ENCODE assay signal across 1 cellular context in genomic region chr2:38945931-38946330, GRCh38.
A peak's percentile ranks its signal among the peaks of the same experiment; 100 is the strongest.
TF ChIP-seq lines count a peak whose summit lies in the region.

No MANE protein-coding gene starts in this region.

TF ChIP-seq in K562, 482 proteins besides CTCF, POLR2A, EP300 and RAD21 (continued from another document):
- TF ChIP-seq HBP1 (CRISPR knock-in tag; IDR thresholded peaks at IDR 0.05) (no peak), SRSF7 (optimal IDR thresholded peaks at IDR 0.05; ENCODE audit: low read depth, low read length) (no peak), YY1 (IDR thresholded peaks at IDR 0.05; ENCODE audit: borderline replicate concordance in 1 of 3, control insufficient read depth in 1 of 3, extremely low read depth in 1 of 3, insufficient read depth in 3 of 3, insufficient read length in 1 of 3, insufficient replicate concordance in 2 of 3, low read depth in 1 of 3, low read length in 2 of 3) (no peak), FOXM1 (IDR thresholded peaks at IDR 0.05; ENCODE audit: low read depth) (0 out of 2 replicates have a peak, but pooled peaks have one; percentile 16), FOXM1 (CRISPR knock-in tag; IDR thresholded peaks at IDR 0.05; ENCODE audit: low read depth) (no peak), POLR3A (IDR thresholded peaks at IDR 0.05; ENCODE audit: borderline replicate concordance, extremely low read depth, insufficient read depth, insufficient read length) (no peak), ZEB2 (IDR thresholded peaks at IDR 0.05) (no peak), ZNF699 (CRISPR knock-in tag; IDR thresholded peaks at IDR 0.05; ENCODE audit: insufficient replicate concordance) (no peak), RNF2 (IDR thresholded peaks at IDR 0.05) (no peak), ZNF263 (CRISPR knock-in tag; IDR thresholded peaks at IDR 0.05; ENCODE audit: borderline replicate concordance) (no peak), CTBP1 (IDR thresholded peaks at IDR 0.05; ENCODE audit: borderline replicate concordance) (peak; percentile 38; the same call in 1 of the 2 replicates), TAF1 (IDR thresholded peaks at IDR 0.05; ENCODE audit: control insufficient read depth, extremely low read depth, insufficient read depth, low read length, severe bottlenecking) (no peak), TEAD4 (IDR thresholded peaks at IDR 0.05; ENCODE audit: low read length) (peak; percentile 89), TEAD4 (CRISPR knock-in tag; IDR thresholded peaks at IDR 0.05; ENCODE audit: borderline replicate concordance) (no peak), ARID1B (IDR thresholded peaks at IDR 0.05) (peak; percentile 69), RBFOX2 (IDR thresholded peaks at IDR 0.05; ENCODE audit: low read depth, low read length) (no peak), PHTF2 (CRISPR knock-in tag; IDR thresholded peaks at IDR 0.05) (no peak), SMAD4 (CRISPR knock-in tag; conservative IDR thresholded peaks at IDR 0.05) (peak; percentile 76), SPI1 (IDR thresholded peaks at IDR 0.05; ENCODE audit: borderline replicate concordance, low read depth, low read length) (peak; percentile 94), L3MBTL2 (IDR thresholded peaks at IDR 0.05) (0 out of 2 replicates have a peak, but pooled peaks have one; percentile 17), PHF21A (IDR thresholded peaks at IDR 0.05; ENCODE audit: borderline replicate concordance, low read depth) (no peak), SMARCA4 (IDR thresholded peaks at IDR 0.05) (peak; percentile 46; the same call in 1 of the 2 replicates), ASH1L (IDR thresholded peaks at IDR 0.05; ENCODE audit: borderline replicate concordance, low read depth, partially characterized antibody) (no peak), LARP7 (IDR thresholded peaks at IDR 0.05) (no peak), ZNF431 (CRISPR knock-in tag; IDR thresholded peaks at IDR 0.05) (no peak), HMG20A (CRISPR knock-in tag; conservative IDR thresholded peaks at IDR 0.05) (no peak), ZNF445 (CRISPR knock-in tag; IDR thresholded peaks at IDR 0.05; ENCODE audit: low read depth) (no peak)
- TF ChIP-seq, protein P1, sequence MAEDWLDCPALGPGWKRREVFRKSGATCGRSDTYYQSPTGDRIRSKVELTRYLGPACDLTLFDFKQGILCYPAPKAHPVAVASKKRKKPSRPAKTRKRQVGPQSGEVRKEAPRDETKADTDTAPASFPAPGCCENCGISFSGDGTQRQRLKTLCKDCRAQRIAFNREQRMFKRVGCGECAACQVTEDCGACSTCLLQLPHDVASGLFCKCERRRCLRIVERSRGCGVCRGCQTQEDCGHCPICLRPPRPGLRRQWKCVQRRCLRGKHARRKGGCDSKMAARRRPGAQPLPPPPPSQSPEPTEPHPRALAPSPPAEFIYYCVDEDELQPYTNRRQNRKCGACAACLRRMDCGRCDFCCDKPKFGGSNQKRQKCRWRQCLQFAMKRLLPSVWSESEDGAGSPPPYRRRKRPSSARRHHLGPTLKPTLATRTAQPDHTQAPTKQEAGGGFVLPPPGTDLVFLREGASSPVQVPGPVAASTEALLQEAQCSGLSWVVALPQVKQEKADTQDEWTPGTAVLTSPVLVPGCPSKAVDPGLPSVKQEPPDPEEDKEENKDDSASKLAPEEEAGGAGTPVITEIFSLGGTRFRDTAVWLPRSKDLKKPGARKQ (CRISPR knock-in tag; IDR thresholded peaks at IDR 0.05): no peak
- TF ChIP-seq, protein P2, sequence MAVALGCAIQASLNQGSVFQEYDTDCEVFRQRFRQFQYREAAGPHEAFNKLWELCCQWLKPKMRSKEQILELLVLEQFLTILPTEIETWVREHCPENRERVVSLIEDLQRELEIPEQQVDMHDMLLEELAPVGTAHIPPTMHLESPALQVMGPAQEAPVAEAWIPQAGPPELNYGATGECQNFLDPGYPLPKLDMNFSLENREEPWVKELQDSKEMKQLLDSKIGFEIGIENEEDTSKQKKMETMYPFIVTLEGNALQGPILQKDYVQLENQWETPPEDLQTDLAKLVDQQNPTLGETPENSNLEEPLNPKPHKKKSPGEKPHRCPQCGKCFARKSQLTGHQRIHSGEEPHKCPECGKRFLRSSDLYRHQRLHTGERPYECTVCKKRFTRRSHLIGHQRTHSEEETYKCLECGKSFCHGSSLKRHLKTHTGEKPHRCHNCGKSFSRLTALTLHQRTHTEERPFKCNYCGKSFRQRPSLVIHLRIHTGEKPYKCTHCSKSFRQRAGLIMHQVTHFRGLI (CRISPR knock-in tag; IDR thresholded peaks at IDR 0.05): peak; percentile 42; the same call in 1 of the 2 replicates
